ENCODE assay signal across 8 cellular contexts in the genomic region with DNA sequence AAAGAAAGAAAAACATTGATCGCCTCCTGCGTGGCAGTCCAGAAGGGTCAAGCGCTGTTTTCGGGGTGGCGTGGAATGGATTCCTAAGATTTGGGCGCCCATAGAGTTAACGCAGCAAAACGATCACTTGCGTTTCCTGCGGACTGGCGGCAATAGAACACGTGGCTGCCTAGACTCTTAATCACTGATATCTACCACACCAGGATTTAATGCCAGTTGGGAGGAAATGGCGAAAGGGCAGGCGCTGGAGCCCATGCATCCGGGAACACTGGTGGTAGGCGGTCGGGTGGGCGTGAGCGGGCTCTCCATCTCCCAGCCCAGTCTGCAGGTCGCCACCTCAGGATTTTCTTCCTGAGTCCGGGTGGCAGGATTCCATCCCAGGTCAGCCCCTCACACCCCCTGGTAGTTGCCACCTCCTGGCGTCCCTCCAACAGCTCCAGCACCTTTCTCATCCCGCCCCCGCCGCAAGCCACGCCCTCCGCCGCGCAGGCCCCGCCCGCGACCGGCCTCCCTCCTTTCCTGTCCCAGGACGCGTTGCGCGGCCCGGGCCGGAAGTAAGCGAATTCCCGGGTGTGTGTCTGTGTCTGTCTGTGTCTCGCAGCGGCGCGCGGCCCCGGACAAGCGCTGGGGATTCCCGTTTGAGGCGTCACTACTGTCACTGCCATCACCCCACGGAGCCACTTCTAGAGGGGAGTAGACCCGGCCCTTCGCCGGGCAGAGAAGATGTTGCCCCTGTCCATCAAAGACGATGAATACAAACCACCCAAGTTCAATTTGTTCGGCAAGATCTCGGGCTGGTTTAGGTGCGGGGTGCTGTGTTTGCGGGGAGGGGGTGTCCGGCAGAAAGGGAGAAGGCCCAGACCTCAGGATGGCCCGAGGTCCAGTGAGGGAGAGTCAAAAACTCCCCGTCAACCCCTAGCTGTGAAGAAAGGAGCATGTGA. TPM values are rescaled to one million over a fixed set of nuclear protein-coding genes. Genes with fewer than 3 reads are reported as not detected.
DNase-seq lines count a peak whose midpoint lies in the region; ATAC-seq, FAIRE-seq and TF ChIP-seq lines count a peak whose summit lies in the region.

A gene with protein sequence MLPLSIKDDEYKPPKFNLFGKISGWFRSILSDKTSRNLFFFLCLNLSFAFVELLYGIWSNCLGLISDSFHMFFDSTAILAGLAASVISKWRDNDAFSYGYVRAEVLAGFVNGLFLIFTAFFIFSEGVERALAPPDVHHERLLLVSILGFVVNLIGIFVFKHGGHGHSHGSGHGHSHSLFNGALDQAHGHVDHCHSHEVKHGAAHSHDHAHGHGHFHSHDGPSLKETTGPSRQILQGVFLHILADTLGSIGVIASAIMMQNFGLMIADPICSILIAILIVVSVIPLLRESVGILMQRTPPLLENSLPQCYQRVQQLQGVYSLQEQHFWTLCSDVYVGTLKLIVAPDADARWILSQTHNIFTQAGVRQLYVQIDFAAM (plus strand): TSS at position 551 of the 941 bp plus-strand sequence. CDS start 173 bp downstream, at position 724.

- no peaks in the 10 kb centered on the region for H3K27me3 ChIP-seq in BJ (ENCODE audit: control insufficient read depth, insufficient read depth, low read length)

- no peak for TF ChIP-seq CTCF in BJ (IDR thresholded peaks at IDR 0.05; ENCODE audit: insufficient read depth, low read depth, low read length)

- DNase-seq in BJ (ENCODE audit: low read depth) (peak; percentile 39), GM19239 (ENCODE audit: insufficient read length, low spot score) (peak; percentile 53), NCI-H524 treated with DMSO at 0.1 percent for 48 hours (lab: John Stamatoyannopoulos, UW) (peak; percentile 44), kidney tubule cell (ENCODE audit: low spot score) (peak; percentile 96)
- DNase-seq in activated CD4-positive, alpha-beta T cell treated with anti-CD3 and anti-CD28 coated beads for 48 hours = peak; percentile 99
- peak; percentile 92 to 99 for DNase-seq in stimulated activated CD4-positive, alpha-beta T cell treated with anti-CD3 and anti-CD28 coated beads, Interleukin-1b, Interleukin-23, amount 100 ng/mL, for 1 hour (ENCODE audit: low read depth in 2 of 2)

- peak; percentile 83 for FAIRE-seq in GM19239 (lab: Jason Lieb, UNC)

- ATAC-seq in HG03442 (IDR thresholded peaks at IDR 0.05; ENCODE audit: unreplicated experiment) = peak; percentile 78

- H3K36me3 ChIP-seq in BJ (ENCODE audit: control insufficient read depth, insufficient read depth, low read length) = no peaks in the 10 kb centered on the region; the same call in 1 of the 2 replicates

- POLR2A ChIA-PET in BJ (lab: Charles Lee) = no interaction called here

- peak within 1 kb of the TSS; percentile 75 for H3K4me3 ChIP-seq in BJ (ENCODE audit: low read depth, low read length)

- CTCF ChIA-PET in BJ (lab: Yijun Ruan, JAX) = interaction anchor here (0.6 to 1.3 kb wide), 5 partner anchors 11 to 900 kb away, joined by 3 to 5 read pairs (median 3); no protein-coding TSS in a partner anchor

- H3K27ac ChIP-seq in cingulate gyrus (ENCODE audit: low read depth, low read length) = peak within 1 kb of the TSS; percentile 95

RNA-seq across cellular contexts. Expression of the gene that starts here (rescaled TPM):
- polyA plus RNA-seq in BJ (2011; rRNA removed) = 4.6 and 8.1 TPM in 2 replicates
- polyA minus RNA-seq in BJ (2011; rRNA and poly(A)+ RNA removed) = 13.7 and 26.2 TPM in 2 replicates

Comparison
In these comparisons a context has a peak if more than half of its experiments do, and no peak if none do; other contexts are left out.
1. Peak in every context shown above with its lines: DNase-seq, ATAC-seq, H3K4me3 ChIP-seq and H3K27ac ChIP-seq.
2. DNase-seq: peak in every context shown above with its lines; median percentile 99 in activated CD4-positive, alpha-beta T cell treated with anti-CD3 and anti-CD28 coated beads for 48 hours; 96 in kidney tubule cell; 96 in stimulated activated CD4-positive, alpha-beta T cell treated with anti-CD3 and anti-CD28 coated beads, Interleukin-1b, Interleukin-23, amount 100 ng/mL, for 1 hour; 53 in GM19239; 44 in NCI-H524 treated with DMSO at 0.1 percent for 48 hours; 39 in BJ.